ENCODE assay signal across 10 cellular contexts in genomic region chr17:77474292-77474988, GRCh38.
A peak's percentile ranks its signal among the peaks of the same experiment; 100 is the strongest.
DNase-seq lines count a peak whose midpoint lies in the region; ATAC-seq and TF ChIP-seq lines count a peak whose summit lies in the region.
"Had no signal": no experiment of that assay in that cellular context is flagged by ENCODE, and none has a peak within 500 bp of the region (broad histone marks: within the 10 kb centered on the region; RNA-seq: fewer than 3 reads in every experiment).

No MANE protein-coding gene starts in this region.

- CTCF ChIA-PET in WTC11 (lab: Charles Lee) = interaction anchor here (0.7 to 4.4 kb wide), 2 partner anchors 45 to 74 kb away, joined by 4 to 39 read pairs; no protein-coding TSS in a partner anchor

- POLR2A ChIA-PET in WTC11 (lab: Charles Lee) = no interaction called here

- H3K9me3 Mint-ChIP-seq in activated CD4-positive, alpha-beta T cell treated with anti-CD3 and anti-CD28 coated beads, Interleukin-2, amount 10 ng/mL, durations not matched to agents 24 days and 14 days = peaks cover 10% of the 10 kb centered on the region
- no peaks in the 10 kb centered on the region; the same call in 1 of the 2 replicates for H3K9me3 Mint-ChIP-seq in WTC11
- H3K9me3 Mint-ChIP-seq in stimulated activated effector memory CD8-positive, alpha-beta T cell treated with anti-CD3 and anti-CD28 coated beads, Interleukin-12 subunit alpha, Interleukin-12 subunit beta, amount 100 ng/mL, for 72 hours = peaks cover 5% of the 10 kb centered on the region

- no peak for DNase-seq in activated CD4-positive, alpha-beta T cell treated with anti-CD3 and anti-CD28 coated beads, Interleukin-2, amount 10 ng/mL, durations not matched to agents 24 days and 14 days
- no peak for DNase-seq in activated CD4-positive, alpha-beta T cell treated with anti-CD3 and anti-CD28 coated beads for 4 hours
- DNase-seq in WTC11 (ENCODE audit: low spot score) (no peak), fibroblast of peridontal ligament (ENCODE audit: extremely low read depth) (peak; percentile 72), NCI-H1694 treated with DMSO at 0.1 percent for 48 hours (lab: John Stamatoyannopoulos, UW) (no peak), sciatic nerve (ENCODE audit: low spot score) (no peak), DMS53 (lab: John Stamatoyannopoulos, UW) (no peak)
- DNase-seq in stimulated activated effector memory CD8-positive, alpha-beta T cell treated with anti-CD3 and anti-CD28 coated beads, Interleukin-12 subunit alpha, Interleukin-12 subunit beta, amount 100 ng/mL, for 72 hours (ENCODE audit: low spot score in 2 of 2) = no peak
- DNase-seq: ACHN, NCI-H187 treated with DMSO at 0.1 percent for 48 hours had no signal

- peak overlapping the region; percentile 87 for H3K27ac Mint-ChIP-seq in activated CD4-positive, alpha-beta T cell treated with anti-CD3 and anti-CD28 coated beads, Interleukin-2, amount 10 ng/mL, durations not matched to agents 24 days and 14 days
- H3K27ac Mint-ChIP-seq in WTC11 = peak overlapping the region; percentile 95
- peak overlapping the region; percentile 93 for H3K27ac Mint-ChIP-seq in stimulated activated effector memory CD8-positive, alpha-beta T cell treated with anti-CD3 and anti-CD28 coated beads, Interleukin-12 subunit alpha, Interleukin-12 subunit beta, amount 100 ng/mL, for 72 hours

- TF ChIP-seq CTCF in WTC11 (IDR thresholded peaks at IDR 0.05) = no peak

- intact Hi-C loops in activated CD4-positive, alpha-beta T cell treated with anti-CD3 and anti-CD28 coated beads, Interleukin-2, amount 10 ng/mL, durations not matched to agents 24 days and 14 days (cut with micrococcal nuclease) = loop anchor here (5.0 kb wide), 2 partner anchors 42 to 142 kb away; no protein-coding TSS in a partner anchor
- intact Hi-C loops in sciatic nerve (cut with DNase I) = no loop called here

- no peak for ATAC-seq in WTC11
- ATAC-seq in stimulated activated effector memory CD8-positive, alpha-beta T cell treated with anti-CD3 and anti-CD28 coated beads, Interleukin-12 subunit alpha, Interleukin-12 subunit beta, amount 100 ng/mL, for 72 hours = no peak
- no peak for ATAC-seq in sciatic nerve

- peak overlapping the region; percentile 76 for H3K4me3 Mint-ChIP-seq in activated CD4-positive, alpha-beta T cell treated with anti-CD3 and anti-CD28 coated beads, Interleukin-2, amount 10 ng/mL, durations not matched to agents 24 days and 14 days
- no peak overlapping the region; the same call in 1 of the 2 replicates for H3K4me3 Mint-ChIP-seq in WTC11
- H3K4me3 Mint-ChIP-seq in stimulated activated effector memory CD8-positive, alpha-beta T cell treated with anti-CD3 and anti-CD28 coated beads, Interleukin-12 subunit alpha, Interleukin-12 subunit beta, amount 100 ng/mL, for 72 hours = peak overlapping the region; percentile 46

- peaks cover 81% of the 10 kb centered on the region for H3K4me1 Mint-ChIP-seq in activated CD4-positive, alpha-beta T cell treated with anti-CD3 and anti-CD28 coated beads, Interleukin-2, amount 10 ng/mL, durations not matched to agents 24 days and 14 days
- H3K4me1 Mint-ChIP-seq in WTC11 = peaks cover 98% of the 10 kb centered on the region
- peaks cover 94% of the 10 kb centered on the region for H3K4me1 Mint-ChIP-seq in stimulated activated effector memory CD8-positive, alpha-beta T cell treated with anti-CD3 and anti-CD28 coated beads, Interleukin-12 subunit alpha, Interleukin-12 subunit beta, amount 100 ng/mL, for 72 hours

- H3K27me3 Mint-ChIP-seq in activated CD4-positive, alpha-beta T cell treated with anti-CD3 and anti-CD28 coated beads, Interleukin-2, amount 10 ng/mL, durations not matched to agents 24 days and 14 days = no peaks in the 10 kb centered on the region
- no peaks in the 10 kb centered on the region for H3K27me3 Mint-ChIP-seq in WTC11 (ENCODE audit: low read depth)

- peaks cover 51% of the 10 kb centered on the region for H3K36me3 Mint-ChIP-seq in activated CD4-positive, alpha-beta T cell treated with anti-CD3 and anti-CD28 coated beads, Interleukin-2, amount 10 ng/mL, durations not matched to agents 24 days and 14 days (ENCODE audit: low read depth)
- peaks cover 14% of the 10 kb centered on the region for H3K36me3 Mint-ChIP-seq in WTC11
- peaks cover 89% of the 10 kb centered on the region for H3K36me3 Mint-ChIP-seq in stimulated activated effector memory CD8-positive, alpha-beta T cell treated with anti-CD3 and anti-CD28 coated beads, Interleukin-12 subunit alpha, Interleukin-12 subunit beta, amount 100 ng/mL, for 72 hours

TF ChIP-seq in WTC11, 78 proteins besides CTCF, POLR2A, EP300 and RAD21:
- no peak for TF ChIP-seq ZBTB21 (CRISPR knock-in tag; IDR thresholded peaks at IDR 0.05; ENCODE audit: borderline replicate concordance)
- TF ChIP-seq ZNF317 (CRISPR knock-in tag; IDR thresholded peaks at IDR 0.05; ENCODE audit: borderline replicate concordance, low read depth) = no peak
- TF ChIP-seq CDX4 (CRISPR knock-in tag; IDR thresholded peaks at IDR 0.05; ENCODE audit: borderline replicate concordance) = no peak
- TF ChIP-seq AFF4 (CRISPR knock-in tag; IDR thresholded peaks at IDR 0.05; ENCODE audit: borderline replicate concordance) = no peak
- no peak for TF ChIP-seq TP53 (CRISPR knock-in tag; IDR thresholded peaks at IDR 0.05)
- no peak for TF ChIP-seq USF2 (CRISPR knock-in tag; IDR thresholded peaks at IDR 0.05)
- no peak for TF ChIP-seq NR2C2 (CRISPR knock-in tag; IDR thresholded peaks at IDR 0.05)
- no peak for TF ChIP-seq CBFB (CRISPR knock-in tag; IDR thresholded peaks at IDR 0.05; ENCODE audit: low read depth)
- TF ChIP-seq CREM (CRISPR knock-in tag; IDR thresholded peaks at IDR 0.05) = no peak
- no peak for TF ChIP-seq FOXP1 (CRISPR knock-in tag; IDR thresholded peaks at IDR 0.05; ENCODE audit: borderline replicate concordance)
- TF ChIP-seq GABPB1 (CRISPR knock-in tag; IDR thresholded peaks at IDR 0.05) = no peak
- no peak for TF ChIP-seq RORB (CRISPR knock-in tag; IDR thresholded peaks at IDR 0.05)
